In genomic region chr1:186494832-186495271, GRCh38 we compare ENCODE assay signal across 17 cellular contexts. TPM values are rescaled to one million over a fixed set of nuclear protein-coding genes. Genes with fewer than 3 reads are reported as not detected.
A peak's percentile ranks its signal among the peaks of the same experiment; 100 is the strongest.
DNase-seq lines count a peak whose midpoint lies in the region; ATAC-seq and TF ChIP-seq lines count a peak whose summit lies in the region.
"Had no signal": no experiment of that assay in that cellular context is flagged by ENCODE, and none has a peak within 500 bp of the region (broad histone marks: within the 10 kb centered on the region; RNA-seq: fewer than 3 reads in every experiment).

No MANE protein-coding gene starts in this region.

- H3K4me1 ChIP-seq in MM.1S (ENCODE audit: low read length) (peaks cover 7% of the 10 kb centered on the region), smooth muscle cell (ENCODE audit: low read depth) (peaks cover 5% of the 10 kb centered on the region)
- H3K4me1 ChIP-seq: gastrocnemius medialis had no signal

- ATAC-seq in GM18868 (IDR thresholded peaks at IDR 0.05; ENCODE audit: unreplicated experiment) (peak; percentile 78), HG02642 (IDR thresholded peaks at IDR 0.05; ENCODE audit: poor library complexity, unreplicated experiment) (peak; percentile 51)
- ATAC-seq: gastrocnemius medialis, HCT116 had no signal

- no peak overlapping the region for H3K4me3 Mint-ChIP-seq in activated CD4-positive, alpha-beta T cell treated with anti-CD3 and anti-CD28 coated beads, Interleukin-2, amount 10 ng/mL, durations not matched to agents 24 days and 14 days
- H3K4me3 Mint-ChIP-seq: CD4-positive, CD25-positive, alpha-beta regulatory T cell had no signal

- no peak overlapping the region for H3K4me2 ChIP-seq in MM.1S (ENCODE audit: low read depth, low read length)
- H3K4me2 ChIP-seq in smooth muscle cell, result peak overlapping the region; percentile 13

- no peaks in the 10 kb centered on the region for H3K9me3 Mint-ChIP-seq in activated CD4-positive, alpha-beta T cell treated with anti-CD3 and anti-CD28 coated beads, Interleukin-2, amount 10 ng/mL, durations not matched to agents 24 days and 14 days

- H3K79me2 ChIP-seq in MM.1S (ENCODE audit: low read length) (no peaks in the 10 kb centered on the region), smooth muscle cell (ENCODE audit: low read depth) (no peaks in the 10 kb centered on the region)

- no peaks in the 10 kb centered on the region for H4K20me1 ChIP-seq in MM.1S (ENCODE audit: insufficient read depth, low read length)
- H4K20me1 ChIP-seq in smooth muscle cell (ENCODE audit: low read depth), result no peaks in the 10 kb centered on the region

- no peaks in the 10 kb centered on the region for H3F3A ChIP-seq in MM.1S (ENCODE audit: insufficient read depth, low read length)
- H3F3A ChIP-seq in smooth muscle cell (ENCODE audit: low read depth), result no peaks in the 10 kb centered on the region

- H3K9ac ChIP-seq in MM.1S (ENCODE audit: low read length) (no peak overlapping the region), smooth muscle cell (ENCODE audit: low read depth) (peak overlapping the region; percentile 29)

- no peaks in the 10 kb centered on the region for H3K9me3 ChIP-seq in MM.1S (replicated peaks; ENCODE audit: insufficient read depth, low read length)
- H3K9me3 ChIP-seq in smooth muscle cell (replicated peaks; ENCODE audit: low read depth), result no peaks in the 10 kb centered on the region
- H3K9me3 ChIP-seq: gastrocnemius medialis, MG63 had no signal

- H3K4me3 ChIP-seq in MM.1S (ENCODE audit: low read length) (no peak overlapping the region), smooth muscle cell (no peak overlapping the region)
- H3K4me3 ChIP-seq: gastrocnemius medialis, MG63 had no signal

- H3K27me3 ChIP-seq in MM.1S (replicated peaks; ENCODE audit: insufficient read depth, low read length), result no peaks in the 10 kb centered on the region
- no peaks in the 10 kb centered on the region for H3K27me3 ChIP-seq in smooth muscle cell (ENCODE audit: low read depth)
- H3K27me3 ChIP-seq: gastrocnemius medialis, MG63 had no signal

- peaks cover 3% of the 10 kb centered on the region for H3K27me3 Mint-ChIP-seq in activated CD4-positive, alpha-beta T cell treated with anti-CD3 and anti-CD28 coated beads, Interleukin-2, amount 10 ng/mL, durations not matched to agents 24 days and 14 days
- H3K27me3 Mint-ChIP-seq: CD4-positive, CD25-positive, alpha-beta regulatory T cell; progenitor cell of endocrine pancreas had no signal

- H3K9me2 ChIP-seq in MM.1S (replicated peaks; ENCODE audit: insufficient read depth, low read length), result no peaks in the 10 kb centered on the region

- intact Hi-C loops in activated CD4-positive, alpha-beta T cell treated with anti-CD3 and anti-CD28 coated beads, Interleukin-2, amount 10 ng/mL, durations not matched to agents 24 days and 14 days (cut with micrococcal nuclease), result no loop called here

- no peaks in the 10 kb centered on the region for H3K36me3 ChIP-seq in MM.1S (replicated peaks; ENCODE audit: insufficient read depth, low read length)
- no peaks in the 10 kb centered on the region for H3K36me3 ChIP-seq in smooth muscle cell (ENCODE audit: low read depth)
- H3K36me3 ChIP-seq: gastrocnemius medialis, MG63 had no signal

- H3K4me1 Mint-ChIP-seq in activated CD4-positive, alpha-beta T cell treated with anti-CD3 and anti-CD28 coated beads, Interleukin-2, amount 10 ng/mL, durations not matched to agents 24 days and 14 days, result peaks cover 4% of the 10 kb centered on the region
- H3K4me1 Mint-ChIP-seq: CD4-positive, CD25-positive, alpha-beta regulatory T cell had no signal

- H3K27ac ChIP-seq in MM.1S (ENCODE audit: low read length), result no peak overlapping the region
- peak overlapping the region; percentile 83 for H3K27ac ChIP-seq in smooth muscle cell (ENCODE audit: low read depth)
- H3K27ac ChIP-seq: gastrocnemius medialis had no signal

- H3K27ac Mint-ChIP-seq in activated CD4-positive, alpha-beta T cell treated with anti-CD3 and anti-CD28 coated beads, Interleukin-2, amount 10 ng/mL, durations not matched to agents 24 days and 14 days, result no peak overlapping the region
- H3K27ac Mint-ChIP-seq: CD4-positive, CD25-positive, alpha-beta regulatory T cell; progenitor cell of endocrine pancreas had no signal

- 91% methylated on average over 2 of the region's 2 CpGs for WGBS in smooth muscle cell (ENCODE audit: low lambda C conversion rate)

- no peaks in the 10 kb centered on the region for H3K36me3 Mint-ChIP-seq in activated CD4-positive, alpha-beta T cell treated with anti-CD3 and anti-CD28 coated beads, Interleukin-2, amount 10 ng/mL, durations not matched to agents 24 days and 14 days (ENCODE audit: low read depth)
- H3K36me3 Mint-ChIP-seq: CD4-positive, CD25-positive, alpha-beta regulatory T cell had no signal

- TF ChIP-seq CTCF in MM.1S (IDR thresholded peaks at IDR 0.05; ENCODE audit: low read length) (no peak), smooth muscle cell (IDR thresholded peaks at IDR 0.05; ENCODE audit: borderline replicate concordance, insufficient read depth, poor library complexity, severe bottlenecking) (no peak)

- H2AFZ ChIP-seq in MM.1S (ENCODE audit: low read length) (peak overlapping the region; percentile 21; the same call in 1 of the 2 replicates), smooth muscle cell (ENCODE audit: low read depth) (no peak overlapping the region)

- DNase-seq in MM.1S (no peak), smooth muscle cell (lab: John Stamatoyannopoulos, UW; ENCODE audit: unreplicated experiment) (no peak), NCI-H2081 (lab: John Stamatoyannopoulos, UW) (no peak), putamen (ENCODE audit: low spot score) (no peak)
- DNase-seq in activated CD4-positive, alpha-beta T cell treated with anti-CD3 and anti-CD28 coated beads, Interleukin-2, amount 10 ng/mL, durations not matched to agents 24 days and 14 days, result no peak
- DNase-seq: activated CD8-positive, alpha-beta memory T cell treated with anti-CD3 and anti-CD28 coated beads, Interleukin-2, amount 50 U/mL, for 48 hours; CD4-positive, CD25-positive, alpha-beta regulatory T cell; gastrocnemius medialis; kidney; MG63; NCI-H510A treated with DMSO at 0.1 percent for 48 hours; Right ventricle myocardium superior had no signal

RNA-seq across cellular contexts. Expression of gene PDC, which starts 33.9 kb away (rescaled TPM):
- not detected in 2 replicates for total RNA-seq in smooth muscle cell
- not detected in 2 replicates for polyA plus RNA-seq in smooth muscle cell
- total RNA-seq in activated CD4-positive, alpha-beta T cell treated with anti-CD3 and anti-CD28 coated beads, Interleukin-2, amount 10 ng/mL, durations not matched to agents 24 days and 14 days, result not detected in 2 replicates
- total RNA-seq: CD4-positive, CD25-positive, alpha-beta regulatory T cell; gastrocnemius medialis; kidney; progenitor cell of endocrine pancreas; Right ventricle myocardium superior; subcutaneous adipose tissue had no signal
- polyA plus RNA-seq: CD4-positive, CD25-positive, alpha-beta regulatory T cell had no signal
